ENCODE assay signal across 22 cellular contexts in genomic region chr15:66675456-66675855, GRCh38. TPM values are rescaled to one million over a fixed set of nuclear protein-coding genes. Genes with fewer than 3 reads are reported as not detected.
DNase-seq lines count a peak whose midpoint lies in the region; ATAC-seq and TF ChIP-seq lines count a peak whose summit lies in the region.
"Had no signal": no experiment of that assay in that cellular context is flagged by ENCODE, and none has a peak within 500 bp of the region (broad histone marks: within the 10 kb centered on the region; RNA-seq: fewer than 3 reads in every experiment).

No MANE protein-coding gene starts in this region.

- no peak for TF ChIP-seq CTCF in smooth muscle cell (IDR thresholded peaks at IDR 0.05; ENCODE audit: borderline replicate concordance, insufficient read depth, poor library complexity, severe bottlenecking)

- H3K4me2 ChIP-seq in smooth muscle cell = no peak overlapping the region

- H3K79me2 ChIP-seq in smooth muscle cell (ENCODE audit: low read depth) = no peaks in the 10 kb centered on the region

- no peaks in the 10 kb centered on the region for H3K36me3 Mint-ChIP-seq in activated naive CD4-positive, alpha-beta T cell treated with anti-CD3 and anti-CD28 coated beads, Interleukin-2, amount 10 ng/mL, durations not matched to agents 7 days and 5 days
- H3K36me3 Mint-ChIP-seq in activated naive CD4-positive, alpha-beta T cell treated with anti-CD3 and anti-CD28 coated beads for 36 hours (ENCODE audit: low read depth) = no peaks in the 10 kb centered on the region
- no peaks in the 10 kb centered on the region for H3K36me3 Mint-ChIP-seq in immature natural killer cell
- H3K36me3 Mint-ChIP-seq: activated naive CD4-positive, alpha-beta T cell treated with anti-CD3 and anti-CD28 coated beads, Interleukin-2, amount 50 U/mL, for 72 hours had no signal

- peak overlapping the region; percentile 84 for H2AFZ ChIP-seq in smooth muscle cell (ENCODE audit: low read depth)

- peaks cover 38% of the 10 kb centered on the region for H3F3A ChIP-seq in smooth muscle cell (ENCODE audit: low read depth)

- H3K9me3 ChIP-seq in smooth muscle cell (replicated peaks; ENCODE audit: low read depth) = no peaks in the 10 kb centered on the region
- H3K9me3 ChIP-seq: body of pancreas, colonic mucosa had no signal

- H3K27me3 ChIP-seq in smooth muscle cell (ENCODE audit: low read depth) = no peaks in the 10 kb centered on the region
- H3K27me3 ChIP-seq in H7 (ENCODE audit: control insufficient read depth, insufficient read depth, low read length) = no peaks in the 10 kb centered on the region
- H3K27me3 ChIP-seq: body of pancreas, colonic mucosa had no signal

- H3K4me1 Mint-ChIP-seq in activated naive CD4-positive, alpha-beta T cell treated with anti-CD3 and anti-CD28 coated beads, Interleukin-2, amount 10 ng/mL, durations not matched to agents 7 days and 5 days = peaks cover 24% of the 10 kb centered on the region
- peaks cover 17% of the 10 kb centered on the region for H3K4me1 Mint-ChIP-seq in activated naive CD4-positive, alpha-beta T cell treated with anti-CD3 and anti-CD28 coated beads for 36 hours (ENCODE audit: low read depth)
- H3K4me1 Mint-ChIP-seq in immature natural killer cell = peaks cover 10 to 22% of the 10 kb centered on the region in 2 donors

- no peak overlapping the region for H3K4me3 Mint-ChIP-seq in activated naive CD4-positive, alpha-beta T cell treated with anti-CD3 and anti-CD28 coated beads, Interleukin-2, amount 10 ng/mL, durations not matched to agents 7 days and 5 days
- H3K4me3 Mint-ChIP-seq in activated naive CD4-positive, alpha-beta T cell treated with anti-CD3 and anti-CD28 coated beads for 36 hours = no peak overlapping the region
- no peak overlapping the region for H3K4me3 Mint-ChIP-seq in immature natural killer cell
- H3K4me3 Mint-ChIP-seq: HFFc6, nephron had no signal

- intact Hi-C loops in activated naive CD4-positive, alpha-beta T cell treated with anti-CD3 and anti-CD28 coated beads for 36 hours (cut with micrococcal nuclease) = no loop called here

- H3K9me3 Mint-ChIP-seq in activated naive CD4-positive, alpha-beta T cell treated with anti-CD3 and anti-CD28 coated beads, Interleukin-2, amount 10 ng/mL, durations not matched to agents 7 days and 5 days = no peaks in the 10 kb centered on the region
- no peaks in the 10 kb centered on the region for H3K9me3 Mint-ChIP-seq in activated naive CD4-positive, alpha-beta T cell treated with anti-CD3 and anti-CD28 coated beads for 36 hours
- no peaks in the 10 kb centered on the region for H3K9me3 Mint-ChIP-seq in immature natural killer cell
- H3K9me3 Mint-ChIP-seq: activated naive CD4-positive, alpha-beta T cell treated with anti-CD3 and anti-CD28 coated beads, Interleukin-2, amount 50 U/mL, for 72 hours; HFFc6 had no signal

- peaks cover 18% of the 10 kb centered on the region for H3K4me1 ChIP-seq in smooth muscle cell (ENCODE audit: low read depth)
- H3K4me1 ChIP-seq: colonic mucosa had no signal

- DNase-seq in activated naive CD4-positive, alpha-beta T cell treated with anti-CD3 and anti-CD28 coated beads, Interleukin-2, amount 10 ng/mL, durations not matched to agents 7 days and 5 days = no peak
- DNase-seq in activated naive CD4-positive, alpha-beta T cell treated with anti-CD3 and anti-CD28 coated beads for 36 hours = no peak
- DNase-seq in MV-4-11 (lab: John Stamatoyannopoulos, UW) (peak; percentile 49), immature natural killer cell (no peak), smooth muscle cell (lab: John Stamatoyannopoulos, UW; ENCODE audit: unreplicated experiment) (no peak), H7 (no peak), T-helper 9 cell (no peak)
- DNase-seq: activated T-cell treated with anti-CD3 and anti-CD28 coated beads, Interleukin-2, amount 50 U/mL, for 48 hours; body of pancreas; DMS79; HFFc6; NCI-H1092; NCI-H2107; NCI-H510A treated with DMSO at 0.1 percent for 48 hours; Right ventricle myocardium superior; stimulated activated CD4-positive, alpha-beta T cell treated with anti-CD3 and anti-CD28 coated beads, Interleukin-4, amount 100 ng/mL, for 24 hours had no signal

- H3K4me3 ChIP-seq in smooth muscle cell (no peak overlapping the region), H7 (ENCODE audit: insufficient read depth, low read depth, low read length) (no peak overlapping the region)
- H3K4me3 ChIP-seq: body of pancreas, colonic mucosa, skin epidermis had no signal

- H3K27me3 Mint-ChIP-seq in activated naive CD4-positive, alpha-beta T cell treated with anti-CD3 and anti-CD28 coated beads, Interleukin-2, amount 10 ng/mL, durations not matched to agents 7 days and 5 days = peaks cover 9% of the 10 kb centered on the region
- H3K27me3 Mint-ChIP-seq in activated naive CD4-positive, alpha-beta T cell treated with anti-CD3 and anti-CD28 coated beads for 36 hours (ENCODE audit: low read depth) = no peaks in the 10 kb centered on the region
- H3K27me3 Mint-ChIP-seq in immature natural killer cell (ENCODE audit: low read depth in 3 of 3) = peaks cover 1 to 5% (median 2%) of the 10 kb centered on the region in 3 donors
- H3K27me3 Mint-ChIP-seq: progenitor cell of endocrine pancreas had no signal

- H3K36me3 ChIP-seq in smooth muscle cell (ENCODE audit: low read depth) (no peaks in the 10 kb centered on the region), H7 (replicated peaks; ENCODE audit: control insufficient read depth, insufficient read depth, low read length) (no peaks in the 10 kb centered on the region)
- H3K36me3 ChIP-seq: colonic mucosa had no signal

- no peaks in the 10 kb centered on the region for H4K20me1 ChIP-seq in smooth muscle cell (ENCODE audit: low read depth)

- H3K27ac Mint-ChIP-seq in activated naive CD4-positive, alpha-beta T cell treated with anti-CD3 and anti-CD28 coated beads, Interleukin-2, amount 10 ng/mL, durations not matched to agents 7 days and 5 days = peak overlapping the region; percentile 4
- no peak overlapping the region for H3K27ac Mint-ChIP-seq in activated naive CD4-positive, alpha-beta T cell treated with anti-CD3 and anti-CD28 coated beads for 36 hours
- peak overlapping the region in 5 of 6 donors; percentile 27 to 66 (median 49) for H3K27ac Mint-ChIP-seq in immature natural killer cell
- H3K27ac Mint-ChIP-seq: HFFc6 had no signal

- peak overlapping the region; percentile 46 for H3K27ac ChIP-seq in smooth muscle cell (ENCODE audit: low read depth)
- H3K27ac ChIP-seq: body of pancreas, colonic mucosa, skin epidermis had no signal

- CTCF ChIA-PET in activated naive CD4-positive, alpha-beta T cell treated with anti-CD3 and anti-CD28 coated beads, Interleukin-2, amount 10 ng/mL, durations not matched to agents 7 days and 5 days (lab: Charles Lee) = interaction anchor here (1.1 kb wide), 1 partner anchor 57 kb away, joined by 3 read pairs; no protein-coding TSS in a partner anchor
- CTCF ChIA-PET in activated naive CD4-positive, alpha-beta T cell treated with anti-CD3 and anti-CD28 coated beads for 36 hours (lab: Charles Lee) = no interaction called here

- no peak for ATAC-seq in GM21360 (IDR thresholded peaks at IDR 0.05; ENCODE audit: unreplicated experiment)
- ATAC-seq: activated naive CD4-positive, alpha-beta T cell treated with anti-CD3 and anti-CD28 coated beads, Interleukin-2, amount 50 U/mL, for 72 hours; body of pancreas had no signal

- H3K9ac ChIP-seq in smooth muscle cell (ENCODE audit: low read depth) = no peak overlapping the region

- WGBS in smooth muscle cell (ENCODE audit: low lambda C conversion rate) = 52% methylated on average over 1 of the region's 1 CpG

RNA-seq across cellular contexts. Expression of gene SMAD6, which starts 26.6 kb away (rescaled TPM):
- under 1 TPM in 1 of 2 experiments, not detected in 1; 0.05 TPM for total RNA-seq in activated naive CD4-positive, alpha-beta T cell treated with anti-CD3 and anti-CD28 coated beads for 36 hours
- not detected for polyA plus RNA-seq in immature natural killer cell
- total RNA-seq in smooth muscle cell = 41.6 and 42.6 TPM in 2 replicates
- polyA plus RNA-seq in smooth muscle cell = 37.9 and 44.0 TPM in 2 replicates
- total RNA-seq in H7 (2014; rRNA removed; shearing (Covaris generic)) = 24.8 and 25.4 TPM in 2 replicates

Comparison
In these comparisons a context has a peak if more than half of its experiments do, and no peak if none do; other contexts are left out.
1. RNA of gene SMAD6, which starts 26.6 kb away (total RNA-seq): 41.6 to 42.6 TPM in smooth muscle cell and 24.8 to 25.4 TPM in H7; 0.05 TPM in activated naive CD4-positive, alpha-beta T cell treated with anti-CD3 and anti-CD28 coated beads for 36 hours; every median in the first group is over 10 times any median in the second.